1 cellular context compared by ENCODE assay signal in genomic region chr6:52162940-52163908, GRCh38.
TF ChIP-seq lines count a peak whose summit lies in the region.

No MANE protein-coding gene starts in this region.

TF ChIP-seq in HepG2, 621 proteins besides CTCF, POLR2A, EP300 and RAD21 (continued from another document):
- peak; percentile 44; the same call in 1 of the 2 replicates for TF ChIP-seq ARID5B (CRISPR knock-in tag; IDR thresholded peaks at IDR 0.05)
- no peak for TF ChIP-seq ZMYM2 (CRISPR knock-in tag; IDR thresholded peaks at IDR 0.05)
- TF ChIP-seq FOXA3 (CRISPR knock-in tag; IDR thresholded peaks at IDR 0.05) = 0 out of 2 replicates have a peak, but pooled peaks have one; percentile 19
- no peak for TF ChIP-seq NCOA5 (CRISPR knock-in tag; IDR thresholded peaks at IDR 0.05)
- no peak for TF ChIP-seq ZNF776 (CRISPR knock-in tag; IDR thresholded peaks at IDR 0.05)
- peak; percentile 24; the same call in 1 of the 2 replicates for TF ChIP-seq NFE2L2 (IDR thresholded peaks at IDR 0.05; ENCODE audit: low read length)
- TF ChIP-seq ZBTB25 (CRISPR knock-in tag; IDR thresholded peaks at IDR 0.05) = 0 out of 2 replicates have a peak, but pooled peaks have one; percentile 39
- 0 out of 2 replicates have a peak, but pooled peaks have one; percentile 30 for TF ChIP-seq ATF7 (IDR thresholded peaks at IDR 0.05)
- no peak for TF ChIP-seq ATF7 (CRISPR knock-in tag; IDR thresholded peaks at IDR 0.05)
- TF ChIP-seq ELF3 (CRISPR knock-in tag; IDR thresholded peaks at IDR 0.05) = peak; percentile 55
- TF ChIP-seq MIXL1 (CRISPR knock-in tag; IDR thresholded peaks at IDR 0.05) = peak; percentile 76; the same call in 1 of the 2 replicates
- TF ChIP-seq ZBTB1 (CRISPR knock-in tag; IDR thresholded peaks at IDR 0.05; ENCODE audit: borderline replicate concordance) = no peak
- no peak for TF ChIP-seq HOXA7 (CRISPR knock-in tag; IDR thresholded peaks at IDR 0.05)
- TF ChIP-seq AGO1 (IDR thresholded peaks at IDR 0.05; ENCODE audit: low read depth, low read length, poor library complexity, severe bottlenecking) = no peak
- TF ChIP-seq PAWR (CRISPR knock-in tag; IDR thresholded peaks at IDR 0.05; ENCODE audit: borderline replicate concordance) = no peak
- TF ChIP-seq CEBPG (CRISPR knock-in tag; IDR thresholded peaks at IDR 0.05) = peak; percentile 25; the same call in 1 of the 2 replicates
